In genomic region chr12:53378705-53379388, GRCh38 we compare ENCODE assay signal across 1 cellular context.
TF ChIP-seq lines count a peak whose summit lies in the region.

No MANE protein-coding gene starts in this region.

TF ChIP-seq in K562, 482 proteins besides CTCF, POLR2A, EP300 and RAD21 (continued from another document and continues in another):
- TF ChIP-seq, protein P1, sequence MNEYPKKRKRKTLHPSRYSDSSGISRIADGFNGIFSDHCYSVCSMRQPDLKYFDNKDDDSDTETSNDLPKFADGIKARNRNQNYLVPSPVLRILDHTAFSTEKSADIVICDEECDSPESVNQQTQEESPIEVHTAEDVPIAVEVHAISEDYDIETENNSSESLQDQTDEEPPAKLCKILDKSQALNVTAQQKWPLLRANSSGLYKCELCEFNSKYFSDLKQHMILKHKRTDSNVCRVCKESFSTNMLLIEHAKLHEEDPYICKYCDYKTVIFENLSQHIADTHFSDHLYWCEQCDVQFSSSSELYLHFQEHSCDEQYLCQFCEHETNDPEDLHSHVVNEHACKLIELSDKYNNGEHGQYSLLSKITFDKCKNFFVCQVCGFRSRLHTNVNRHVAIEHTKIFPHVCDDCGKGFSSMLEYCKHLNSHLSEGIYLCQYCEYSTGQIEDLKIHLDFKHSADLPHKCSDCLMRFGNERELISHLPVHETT (CRISPR knock-in tag; conservative IDR thresholded peaks at IDR 0.05 in 1 of 2, IDR thresholded peaks at IDR 0.05 in 1 of 2): peak in 1 of 2 experiments; percentile 82; a peak in 2 of 4 replicates
- TF ChIP-seq DACH1 (IDR thresholded peaks at IDR 0.05; ENCODE audit: partially characterized antibody) (no peak), NFATC3 (IDR thresholded peaks at IDR 0.05) (0 out of 2 replicates have a peak, but pooled peaks have one; percentile 46), NCOR1 (IDR thresholded peaks at IDR 0.05) (no peak), ZNF253 (CRISPR knock-in tag; conservative IDR thresholded peaks at IDR 0.05) (no peak), HIVEP1 (CRISPR knock-in tag; IDR thresholded peaks at IDR 0.05) (no peak), ZBTB43 (CRISPR knock-in tag; IDR thresholded peaks at IDR 0.05) (0 out of 2 replicates have a peak, but pooled peaks have one; percentile 27), GABPA (tag; conservative IDR thresholded peaks at IDR 0.05; ENCODE audit: low read depth) (no peak), SAFB (IDR thresholded peaks at IDR 0.05; ENCODE audit: borderline replicate concordance, low read depth, low read length) (no peak), HLTF (IDR thresholded peaks at IDR 0.05) (no peak), TEAD1 (CRISPR knock-in tag; IDR thresholded peaks at IDR 0.05) (peak in 1 of 2 experiments; percentile 35; a peak in 1 of 4 replicates), BRD4 (IDR thresholded peaks at IDR 0.05) (peak; percentile 98), SMAD4 (CRISPR knock-in tag; conservative IDR thresholded peaks at IDR 0.05) (peak; percentile 57; the same call in 1 of the 2 replicates), CHD7 (IDR thresholded peaks at IDR 0.05; ENCODE audit: low read depth, low read length) (no peak), SRF (CRISPR knock-in tag; IDR thresholded peaks at IDR 0.05) (peak in 1 of 2 experiments; percentile 26; a peak in 1 of 4 replicates), BRD9 (IDR thresholded peaks at IDR 0.05; ENCODE audit: low read depth, partially characterized antibody) (peak; percentile 88), NFXL1 (CRISPR knock-in tag; IDR thresholded peaks at IDR 0.05) (no peak), ESRRA (IDR thresholded peaks at IDR 0.05; ENCODE audit: borderline replicate concordance, low read depth) (peak; percentile 34; the same call in 1 of the 2 replicates), KAT7 (CRISPR knock-in tag; IDR thresholded peaks at IDR 0.05; ENCODE audit: borderline replicate concordance) (no peak), ZNF785 (CRISPR knock-in tag; IDR thresholded peaks at IDR 0.05) (no peak), DMBX1 (CRISPR knock-in tag; IDR thresholded peaks at IDR 0.05; ENCODE audit: borderline replicate concordance) (peak; percentile 77), ZFX (CRISPR knock-in tag; IDR thresholded peaks at IDR 0.05) (peak; percentile 73; the same call in 1 of the 2 replicates), STAT5A (IDR thresholded peaks at IDR 0.05; ENCODE audit: borderline replicate concordance, low read length) (no peak), TGIF2 (CRISPR knock-in tag; IDR thresholded peaks at IDR 0.05) (no peak), CREB3 (tag; conservative IDR thresholded peaks at IDR 0.05; ENCODE audit: low read depth) (peak; percentile 86), SAP30 (IDR thresholded peaks at IDR 0.05; ENCODE audit: borderline replicate concordance, insufficient read depth, low read depth, low read length, poor library complexity, severe bottlenecking) (no peak), FOSL1 (tag; conservative IDR thresholded peaks at IDR 0.05) (0 out of 2 replicates have a peak, but pooled peaks have one; percentile 24), PHF8 (IDR thresholded peaks at IDR 0.05; ENCODE audit: borderline replicate concordance, low read length) (peak; percentile 91), TOE1 (IDR thresholded peaks at IDR 0.05; ENCODE audit: borderline replicate concordance) (peak; percentile 23; the same call in 1 of the 2 replicates), TOE1 (CRISPR knock-in tag; IDR thresholded peaks at IDR 0.05; ENCODE audit: borderline replicate concordance, low read depth) (no peak), KDM5B (IDR thresholded peaks at IDR 0.05; ENCODE audit: insufficient replicate concordance, low read depth, low read length) (no peak), ATF1 (CRISPR knock-in tag; IDR thresholded peaks at IDR 0.05) (no peak), ATF1 (tag; IDR thresholded peaks at IDR 0.05) (no peak), ZNF76 (CRISPR knock-in tag; IDR thresholded peaks at IDR 0.05; ENCODE audit: borderline replicate concordance) (0 out of 2 replicates have a peak, but pooled peaks have one; percentile 22)
- TF ChIP-seq, protein P2, sequence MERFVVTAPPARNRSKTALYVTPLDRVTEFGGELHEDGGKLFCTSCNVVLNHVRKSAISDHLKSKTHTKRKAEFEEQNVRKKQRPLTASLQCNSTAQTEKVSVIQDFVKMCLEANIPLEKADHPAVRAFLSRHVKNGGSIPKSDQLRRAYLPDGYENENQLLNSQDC (CRISPR knock-in tag; IDR thresholded peaks at IDR 0.05): no peak
- TF ChIP-seq, protein P3, sequence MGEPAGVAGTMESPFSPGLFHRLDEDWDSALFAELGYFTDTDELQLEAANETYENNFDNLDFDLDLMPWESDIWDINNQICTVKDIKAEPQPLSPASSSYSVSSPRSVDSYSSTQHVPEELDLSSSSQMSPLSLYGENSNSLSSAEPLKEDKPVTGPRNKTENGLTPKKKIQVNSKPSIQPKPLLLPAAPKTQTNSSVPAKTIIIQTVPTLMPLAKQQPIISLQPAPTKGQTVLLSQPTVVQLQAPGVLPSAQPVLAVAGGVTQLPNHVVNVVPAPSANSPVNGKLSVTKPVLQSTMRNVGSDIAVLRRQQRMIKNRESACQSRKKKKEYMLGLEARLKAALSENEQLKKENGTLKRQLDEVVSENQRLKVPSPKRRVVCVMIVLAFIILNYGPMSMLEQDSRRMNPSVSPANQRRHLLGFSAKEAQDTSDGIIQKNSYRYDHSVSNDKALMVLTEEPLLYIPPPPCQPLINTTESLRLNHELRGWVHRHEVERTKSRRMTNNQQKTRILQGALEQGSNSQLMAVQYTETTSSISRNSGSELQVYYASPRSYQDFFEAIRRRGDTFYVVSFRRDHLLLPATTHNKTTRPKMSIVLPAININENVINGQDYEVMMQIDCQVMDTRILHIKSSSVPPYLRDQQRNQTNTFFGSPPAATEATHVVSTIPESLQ (CRISPR knock-in tag; IDR thresholded peaks at IDR 0.05): 0 out of 2 replicates have a peak, but pooled peaks have one; percentile 79
- TF ChIP-seq, protein P4, sequence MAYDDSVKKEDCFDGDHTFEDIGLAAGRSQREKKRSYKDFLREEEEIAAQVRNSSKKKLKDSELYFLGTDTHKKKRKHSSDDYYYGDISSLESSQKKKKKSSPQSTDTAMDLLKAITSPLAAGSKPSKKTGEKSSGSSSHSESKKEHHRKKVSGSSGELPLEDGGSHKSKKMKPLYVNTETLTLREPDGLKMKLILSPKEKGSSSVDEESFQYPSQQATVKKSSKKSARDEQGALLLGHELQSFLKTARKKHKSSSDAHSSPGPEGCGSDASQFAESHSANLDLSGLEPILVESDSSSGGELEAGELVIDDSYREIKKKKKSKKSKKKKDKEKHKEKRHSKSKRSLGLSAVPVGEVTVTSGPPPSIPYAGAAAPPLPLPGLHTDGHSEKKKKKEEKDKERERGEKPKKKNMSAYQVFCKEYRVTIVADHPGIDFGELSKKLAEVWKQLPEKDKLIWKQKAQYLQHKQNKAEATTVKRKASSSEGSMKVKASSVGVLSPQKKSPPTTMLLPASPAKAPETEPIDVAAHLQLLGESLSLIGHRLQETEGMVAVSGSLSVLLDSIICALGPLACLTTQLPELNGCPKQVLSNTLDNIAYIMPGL (CRISPR knock-in tag; IDR thresholded peaks at IDR 0.05): no peak
- TF ChIP-seq, protein P5, sequence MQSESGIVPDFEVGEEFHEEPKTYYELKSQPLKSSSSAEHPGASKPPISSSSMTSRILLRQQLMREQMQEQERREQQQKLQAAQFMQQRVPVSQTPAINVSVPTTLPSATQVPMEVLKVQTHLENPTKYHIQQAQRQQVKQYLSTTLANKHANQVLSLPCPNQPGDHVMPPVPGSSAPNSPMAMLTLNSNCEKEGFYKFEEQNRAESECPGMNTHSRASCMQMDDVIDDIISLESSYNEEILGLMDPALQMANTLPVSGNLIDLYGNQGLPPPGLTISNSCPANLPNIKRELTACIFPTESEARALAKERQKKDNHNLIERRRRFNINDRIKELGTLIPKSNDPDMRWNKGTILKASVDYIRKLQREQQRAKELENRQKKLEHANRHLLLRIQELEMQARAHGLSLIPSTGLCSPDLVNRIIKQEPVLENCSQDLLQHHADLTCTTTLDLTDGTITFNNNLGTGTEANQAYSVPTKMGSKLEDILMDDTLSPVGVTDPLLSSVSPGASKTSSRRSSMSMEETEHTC (IDR thresholded peaks at IDR 0.05): no peak
- TF ChIP-seq, protein P6, sequence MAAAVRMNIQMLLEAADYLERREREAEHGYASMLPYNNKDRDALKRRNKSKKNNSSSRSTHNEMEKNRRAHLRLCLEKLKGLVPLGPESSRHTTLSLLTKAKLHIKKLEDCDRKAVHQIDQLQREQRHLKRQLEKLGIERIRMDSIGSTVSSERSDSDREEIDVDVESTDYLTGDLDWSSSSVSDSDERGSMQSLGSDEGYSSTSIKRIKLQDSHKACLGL (CRISPR knock-in tag; IDR thresholded peaks at IDR 0.05; ENCODE audit: borderline replicate concordance, poor library complexity, severe bottlenecking): no peak
